In genomic region chr5:41610402-41610801, GRCh38 we compare ENCODE assay signal across 23 cellular contexts.
DNase-seq lines count a peak whose midpoint lies in the region; ATAC-seq, FAIRE-seq and TF ChIP-seq lines count a peak whose summit lies in the region.
"Had no signal": no experiment of that assay in that cellular context is flagged by ENCODE, and none has a peak within 500 bp of the region (broad histone marks: within the 10 kb centered on the region; RNA-seq: fewer than 3 reads in every experiment).

No MANE protein-coding gene starts in this region.

- TF ChIP-seq POLR2A in HepG2 (IDR thresholded peaks at IDR 0.05; ENCODE audit: insufficient read depth in 1 of 2, low read depth in 2 of 2, low read length in 2 of 2), result no peak

- FAIRE-seq in RCC 7860 (lab: Jason Lieb, UNC), result peak; percentile 30
- FAIRE-seq in HepG2 (lab: Jason Lieb, UNC), result no peak
- FAIRE-seq in GM19239 (lab: Jason Lieb, UNC), result no peak
- FAIRE-seq: A204.1, D721Med, G401.6, GM12891 had no signal

- H3K36me3 ChIP-seq in A673 (ENCODE audit: insufficient read depth, low read length, poor library complexity, severe bottlenecking) (no peaks in the 10 kb centered on the region), HepG2 (replicated peaks in 1 of 2; ENCODE audit: control insufficient read depth in 1 of 2, insufficient read depth in 2 of 2, low read length in 2 of 2) (no peaks in the 10 kb centered on the region), neural cell (ENCODE audit: insufficient read depth, low read length) (no peaks in the 10 kb centered on the region), smooth muscle cell (ENCODE audit: low read depth) (no peaks in the 10 kb centered on the region)
- H3K36me3 ChIP-seq: BE2C, BLaER1 had no signal

- no TSS peak for BruUV-seq in A673 (replicated peaks; lab: Mats Ljungman, UMichigan)
- no TSS peak for BruUV-seq in HepG2 (replicated peaks; lab: Mats Ljungman, UMichigan)

- H3K27me3 ChIP-seq in A673 (replicated peaks; ENCODE audit: insufficient read depth, low read depth, low read length, poor library complexity), result no peaks in the 10 kb centered on the region
- H3K27me3 ChIP-seq in HepG2 (ENCODE audit: control insufficient read depth in 1 of 2, insufficient read depth in 2 of 2, low read length in 2 of 2), result no peaks in the 10 kb centered on the region
- H3K27me3 ChIP-seq in neural cell (ENCODE audit: insufficient read depth, low read depth, low read length), result no peaks in the 10 kb centered on the region
- H3K27me3 ChIP-seq in smooth muscle cell (ENCODE audit: low read depth), result no peaks in the 10 kb centered on the region
- H3K27me3 ChIP-seq: BLaER1 had no signal

- H3K4me1 ChIP-seq in A673 (ENCODE audit: insufficient read depth, low read length, poor library complexity, severe bottlenecking) (no peaks in the 10 kb centered on the region), HepG2 (ENCODE audit: insufficient read depth, low read length) (0 out of 2 replicates have a peak, but pooled peaks cover 5% of the 10 kb centered on the region), smooth muscle cell (ENCODE audit: low read depth) (no peaks in the 10 kb centered on the region)
- H3K4me1 ChIP-seq: BE2C, BLaER1, Caco-2 had no signal

- H3K4me1 Mint-ChIP-seq in activated T-cell treated with anti-CD3 and anti-CD28 coated beads, Interleukin-2, amount 50 U/mL, for 24 hours (ENCODE audit: low read depth), result no peaks in the 10 kb centered on the region
- no peaks in the 10 kb centered on the region for H3K4me1 Mint-ChIP-seq in CD14-positive monocyte

- POLR2A ChIA-PET in A673 (lab: Charles Lee; ENCODE audit: low non-redundant PET) (no interaction called here), HepG2 (lab: Yijun Ruan, JAX) (no interaction called here)

- no peaks in the 10 kb centered on the region for H3K36me3 Mint-ChIP-seq in activated T-cell treated with anti-CD3 and anti-CD28 coated beads, Interleukin-2, amount 50 U/mL, for 24 hours (ENCODE audit: low read depth)
- H3K36me3 Mint-ChIP-seq in CD14-positive monocyte, result no peaks in the 10 kb centered on the region
- H3K36me3 Mint-ChIP-seq: CD8-positive, alpha-beta T cell had no signal

- H3K27ac Mint-ChIP-seq in activated T-cell treated with anti-CD3 and anti-CD28 coated beads, Interleukin-2, amount 50 U/mL, for 24 hours, result no peak overlapping the region
- H3K27ac Mint-ChIP-seq in CD14-positive monocyte, result no peak overlapping the region
- H3K27ac Mint-ChIP-seq: CD4-positive, alpha-beta T cell; CD8-positive, alpha-beta T cell had no signal

- DNase-seq in A673 (ENCODE audit: low spot score) (peak; percentile 22), RCC 7860 (ENCODE audit: low spot score) (no peak), HepG2 (ENCODE audit: low spot score) (no peak), GM19239 (ENCODE audit: insufficient read length, low spot score) (no peak), smooth muscle cell (lab: John Stamatoyannopoulos, UW; ENCODE audit: unreplicated experiment) (no peak), CD14-positive monocyte (ENCODE audit: low spot score) (no peak)
- DNase-seq in activated T-cell treated with anti-CD3 and anti-CD28 coated beads, Interleukin-2, amount 50 U/mL, for 24 hours, result no peak
- DNase-seq: 8988T; ACHN; BE2C; C1 segment of cervical spinal cord; Caco-2; Calu3; CD4-positive, alpha-beta T cell; CD8-positive, alpha-beta T cell; DMS79 treated with DMSO at 0.1 percent for 48 hours; GF-D8 had no signal

- H3K4me2 ChIP-seq in HepG2 (ENCODE audit: low read depth, low read length) (no peak overlapping the region), neural cell (ENCODE audit: low read length) (no peak overlapping the region), smooth muscle cell (no peak overlapping the region)
- H3K4me2 ChIP-seq: BLaER1 had no signal

- CTCF ChIA-PET in A673 (lab: Charles Lee) (no interaction called here), HepG2 (lab: Yijun Ruan, JAX; ENCODE audit: low intra/inter-chr PET ratio, low total read pairs) (no interaction called here)

- H3K9me3 ChIP-seq in A673 (ENCODE audit: low read depth, low read length, poor library complexity, severe bottlenecking) (no peaks in the 10 kb centered on the region), HepG2 (ENCODE audit: low read length) (no peaks in the 10 kb centered on the region; the same call in 1 of the 2 replicates), neural cell (ENCODE audit: low read length) (no peaks in the 10 kb centered on the region), smooth muscle cell (replicated peaks; ENCODE audit: low read depth) (no peaks in the 10 kb centered on the region)
- H3K9me3 ChIP-seq: BE2C, BLaER1, Caco-2 had no signal

- no peak overlapping the region for H3K4me3 ChIP-seq in A673 (ENCODE audit: low read depth, low read length, poor library complexity, severe bottlenecking)
- H3K4me3 ChIP-seq in HepG2 (replicated peaks in 1 of 3; ENCODE audit: insufficient read depth in 1 of 3, low read depth in 2 of 3, low read length in 3 of 3), result no peak overlapping the region
- H3K4me3 ChIP-seq in neural cell (ENCODE audit: low read length), result no peak overlapping the region
- no peak overlapping the region for H3K4me3 ChIP-seq in smooth muscle cell
- H3K4me3 ChIP-seq: BLaER1 had no signal

- H3K27me3 Mint-ChIP-seq in activated T-cell treated with anti-CD3 and anti-CD28 coated beads, Interleukin-2, amount 50 U/mL, for 24 hours, result no peaks in the 10 kb centered on the region
- H3K27me3 Mint-ChIP-seq in CD14-positive monocyte (ENCODE audit: low read depth in 3 of 3), result no peaks in the 10 kb centered on the region
- H3K27me3 Mint-ChIP-seq: CD4-positive, alpha-beta T cell had no signal

- no peak overlapping the region for H3K4me3 Mint-ChIP-seq in activated T-cell treated with anti-CD3 and anti-CD28 coated beads, Interleukin-2, amount 50 U/mL, for 24 hours
- H3K4me3 Mint-ChIP-seq in CD14-positive monocyte, result no peak overlapping the region
- H3K4me3 Mint-ChIP-seq: CD4-positive, alpha-beta T cell; CD8-positive, alpha-beta T cell had no signal

- no peaks in the 10 kb centered on the region for H3K9me2 ChIP-seq in neural cell (ENCODE audit: insufficient read depth, low read length)

- WGBS in HepG2 (ENCODE audit: low lambda C conversion rate), result 3% methylated on average over 1 of the region's 1 CpG
- 77% methylated on average over 1 of the region's 1 CpG for WGBS in smooth muscle cell (ENCODE audit: low lambda C conversion rate)

- no peak for TF ChIP-seq RAD21 in HepG2 (CRISPR knock-in tag; IDR thresholded peaks at IDR 0.05)
- no peak for TF ChIP-seq RAD21 in neural cell (conservative IDR thresholded peaks at IDR 0.05)

- H3F3A ChIP-seq in neural cell (ENCODE audit: insufficient read depth, low read length, poor library complexity, severe bottlenecking) (no peaks in the 10 kb centered on the region), smooth muscle cell (ENCODE audit: low read depth) (no peaks in the 10 kb centered on the region)

- TF ChIP-seq CTCF in A673 (conservative IDR thresholded peaks at IDR 0.05; ENCODE audit: low read depth, low read length) (no peak), HepG2 (CRISPR knock-in tag; IDR thresholded peaks at IDR 0.05) (no peak), neural cell (IDR thresholded peaks at IDR 0.05; ENCODE audit: poor library complexity, severe bottlenecking) (no peak), smooth muscle cell (IDR thresholded peaks at IDR 0.05; ENCODE audit: borderline replicate concordance, insufficient read depth, poor library complexity, severe bottlenecking) (no peak), CD14-positive monocyte (IDR thresholded peaks at IDR 0.05) (no peak)

- ATAC-seq in HepG2, result peak; percentile 63
- ATAC-seq: CD8-positive, alpha-beta T cell had no signal

- H3K79me2 ChIP-seq in HepG2 (ENCODE audit: insufficient read depth, low read length) (no peaks in the 10 kb centered on the region), neural cell (replicated peaks; ENCODE audit: insufficient read depth, low read length) (no peaks in the 10 kb centered on the region), smooth muscle cell (ENCODE audit: low read depth) (no peaks in the 10 kb centered on the region)

- H3K9ac ChIP-seq in HepG2 (ENCODE audit: insufficient read depth, low read depth, low read length) (no peak overlapping the region), neural cell (ENCODE audit: low read length) (no peak overlapping the region), smooth muscle cell (ENCODE audit: low read depth) (no peak overlapping the region)
- H3K9ac ChIP-seq: BLaER1 had no signal

- TF ChIP-seq EP300 in HepG2 (IDR thresholded peaks at IDR 0.05; ENCODE audit: low read depth in 2 of 2, low read length in 2 of 2), result no peak
- no peak for TF ChIP-seq EP300 in HepG2 (CRISPR knock-in tag; IDR thresholded peaks at IDR 0.05; ENCODE audit: borderline replicate concordance)
- peak; percentile 64 for TF ChIP-seq EP300 in neural cell (conservative IDR thresholded peaks at IDR 0.05; ENCODE audit: poor library complexity, severe bottlenecking)

- H3K9me3 Mint-ChIP-seq in activated T-cell treated with anti-CD3 and anti-CD28 coated beads, Interleukin-2, amount 50 U/mL, for 24 hours, result no peaks in the 10 kb centered on the region
- H3K9me3 Mint-ChIP-seq in CD14-positive monocyte, result peaks cover 2 to 13% (median 6%) of the 10 kb centered on the region in 7 donors

- H3K27ac ChIP-seq in A673 (ENCODE audit: low read depth, low read length, poor library complexity, severe bottlenecking), result no peak overlapping the region
- H3K27ac ChIP-seq in HepG2 (ENCODE audit: extremely low read length, insufficient read depth, low read length), result no peak overlapping the region
- peak overlapping the region; percentile 37 for H3K27ac ChIP-seq in neural cell (ENCODE audit: low read length)
- no peak overlapping the region for H3K27ac ChIP-seq in smooth muscle cell (ENCODE audit: low read depth)
- H3K27ac ChIP-seq: BLaER1 had no signal

- H2AFZ ChIP-seq in HepG2 (ENCODE audit: low read length) (no peak overlapping the region), neural cell (ENCODE audit: low read depth, low read length) (no peak overlapping the region), smooth muscle cell (ENCODE audit: low read depth) (no peak overlapping the region)

- in situ Hi-C loops in HepG2 (cut with HindIII; ENCODE audit: extremely low pct_ligation_motif_present, low pct_unique_long_range_greater_than_20kb), result no loop called here

- H4K20me1 ChIP-seq in HepG2 (ENCODE audit: insufficient read depth, low read length) (no peaks in the 10 kb centered on the region), neural cell (ENCODE audit: insufficient read depth) (no peaks in the 10 kb centered on the region), smooth muscle cell (ENCODE audit: low read depth) (no peaks in the 10 kb centered on the region)
- H4K20me1 ChIP-seq: BLaER1 had no signal

- intact Hi-C loops in A673 (cut with micrococcal nuclease; ENCODE audit: unreplicated experiment) (no loop called here), HepG2 (cut with micrococcal nuclease; ENCODE audit: unreplicated experiment) (no loop called here), CD14-positive monocyte (cut with micrococcal nuclease) (no loop called here)

TF ChIP-seq in HepG2, 621 proteins besides CTCF, POLR2A, EP300 and RAD21 (continues in another document):
- TF ChIP-seq ELF1 (CRISPR knock-in tag; IDR thresholded peaks at IDR 0.05) (no peak), HOXA5 (CRISPR knock-in tag; IDR thresholded peaks at IDR 0.05) (peak; percentile 66; the same call in 1 of the 2 replicates)

TF ChIP-seq in neural cell, 6 proteins besides CTCF, POLR2A, EP300 and RAD21 (continues in another document):
- TF ChIP-seq POLR2AphosphoS5 (IDR thresholded peaks at IDR 0.05), result peak; percentile 27
- TF ChIP-seq MXI1 (conservative IDR thresholded peaks at IDR 0.05; ENCODE audit: poor library complexity, severe bottlenecking), result no peak
